ENCODE assay signal across 8 cellular contexts in the genomic region with DNA sequence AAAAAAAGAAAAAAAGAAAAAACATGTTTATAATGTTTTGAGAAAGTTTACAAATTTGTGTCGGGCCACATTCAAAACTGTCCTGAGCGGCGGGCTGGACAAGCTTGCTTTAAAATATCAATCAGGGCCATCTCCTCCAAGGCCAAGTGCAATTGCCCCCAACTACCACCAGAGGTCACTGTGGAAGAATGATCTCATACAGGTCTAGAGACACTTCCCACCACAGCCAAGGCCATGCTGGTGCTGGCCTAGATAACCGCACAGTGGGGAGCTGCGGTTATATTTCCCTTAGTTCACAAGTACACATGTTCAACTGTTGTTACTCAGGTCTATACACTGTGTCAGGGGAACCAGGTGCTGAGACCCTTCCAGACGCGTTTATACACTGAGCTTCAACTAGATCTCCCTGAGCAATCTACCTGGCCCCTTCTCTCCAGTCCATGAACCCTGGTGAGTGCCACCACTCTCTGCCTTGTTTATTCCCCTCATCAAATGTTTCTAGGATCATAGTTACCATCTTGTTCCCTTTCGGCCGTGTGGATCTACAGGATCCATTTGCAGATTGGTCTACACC.
A peak's percentile ranks its signal among the peaks of the same experiment; 100 is the strongest.
DNase-seq lines count a peak whose midpoint lies in the region; ATAC-seq and TF ChIP-seq lines count a peak whose summit lies in the region.

No MANE protein-coding gene starts in this region.

- intact Hi-C loops in esophagus squamous epithelium (cut with DNase I) (no loop called here), tibial artery (cut with DNase I; ENCODE audit: low total_unique reads) (no loop called here)

- H3K79me2 ChIP-seq in neural cell (replicated peaks; ENCODE audit: insufficient read depth, low read length) = no peaks in the 10 kb centered on the region

- TF ChIP-seq POLR2A in esophagus squamous epithelium (IDR thresholded peaks at IDR 0.05) = no peak

- no peak for TF ChIP-seq EP300 in neural cell (conservative IDR thresholded peaks at IDR 0.05; ENCODE audit: poor library complexity, severe bottlenecking)

- peaks cover 4% of the 10 kb centered on the region for H3K4me1 Mint-ChIP-seq in activated CD8-positive, alpha-beta memory T cell treated with anti-CD3 and anti-CD28 coated beads, Interleukin-2, amount 10 ng/mL, durations not matched to agents 7 days and 5 days

- H3K27ac ChIP-seq in AG04450 (ENCODE audit: low read depth, low read length) (no peak overlapping the region), esophagus squamous epithelium (no peak overlapping the region), neural cell (ENCODE audit: low read length) (no peak overlapping the region), tibial artery (no peak overlapping the region)

- H4K20me1 ChIP-seq in neural cell (ENCODE audit: insufficient read depth) = no peaks in the 10 kb centered on the region

- H3F3A ChIP-seq in neural cell (ENCODE audit: insufficient read depth, low read length, poor library complexity, severe bottlenecking) = no peaks in the 10 kb centered on the region

- no peaks in the 10 kb centered on the region for H3K9me2 ChIP-seq in neural cell (ENCODE audit: insufficient read depth, low read length)

- POLR2A ChIA-PET in AG04450 (lab: Yijun Ruan, JAX) = no interaction called here

- no peak overlapping the region for H2AFZ ChIP-seq in neural cell (ENCODE audit: low read depth, low read length)

- no peak overlapping the region for H3K4me3 Mint-ChIP-seq in activated CD8-positive, alpha-beta memory T cell treated with anti-CD3 and anti-CD28 coated beads, Interleukin-2, amount 10 ng/mL, durations not matched to agents 7 days and 5 days

- H3K36me3 Mint-ChIP-seq in activated CD8-positive, alpha-beta memory T cell treated with anti-CD3 and anti-CD28 coated beads, Interleukin-2, amount 10 ng/mL, durations not matched to agents 7 days and 5 days = no peaks in the 10 kb centered on the region

- peak; percentile 68 for ATAC-seq in activated CD8-positive, alpha-beta memory T cell treated with anti-CD3 and anti-CD28 coated beads, Interleukin-2, amount 10 ng/mL, durations not matched to agents 7 days and 5 days
- ATAC-seq in HG02623 (IDR thresholded peaks at IDR 0.05; ENCODE audit: unreplicated experiment) = no peak

- no peak overlapping the region for H3K4me3 ChIP-seq in AG04450 (ENCODE audit: low read depth, low read length)
- H3K4me3 ChIP-seq in esophagus squamous epithelium = no peak overlapping the region
- H3K4me3 ChIP-seq in neural cell (ENCODE audit: low read length) = no peak overlapping the region
- H3K4me3 ChIP-seq in tibial artery = no peak overlapping the region

- in situ Hi-C loops in GM13977 (cut with MboI; ENCODE audit: low pct_unique_long_range_greater_than_20kb, low sequenced_read_pairs, unreplicated experiment) = no loop called here

- no peak overlapping the region for H3K4me2 ChIP-seq in neural cell (ENCODE audit: low read length)

- no peaks in the 10 kb centered on the region for H3K9me3 Mint-ChIP-seq in activated CD8-positive, alpha-beta memory T cell treated with anti-CD3 and anti-CD28 coated beads, Interleukin-2, amount 10 ng/mL, durations not matched to agents 7 days and 5 days (ENCODE audit: low read depth)

- 59 to 61% methylated on average over 9 of the region's 9 CpGs for WGBS in esophagus squamous epithelium, 2 donors

- no peaks in the 10 kb centered on the region for H3K27me3 ChIP-seq in AG04450 (ENCODE audit: control insufficient read depth, insufficient read depth, low read length)
- H3K27me3 ChIP-seq in esophagus squamous epithelium = peaks cover 0 to 61% (median 0%) of the 10 kb centered on the region in 4 donors
- H3K27me3 ChIP-seq in neural cell (ENCODE audit: insufficient read depth, low read depth, low read length) = no peaks in the 10 kb centered on the region
- no peaks in the 10 kb centered on the region for H3K27me3 ChIP-seq in tibial artery

- peaks cover 4% of the 10 kb centered on the region; the same call in 1 of the 2 replicates for H3K9me3 ChIP-seq in AG04450 (ENCODE audit: control insufficient read depth, insufficient read depth, low read length)
- no peaks in the 10 kb centered on the region for H3K9me3 ChIP-seq in esophagus squamous epithelium
- no peaks in the 10 kb centered on the region for H3K9me3 ChIP-seq in neural cell (ENCODE audit: low read length)
- H3K9me3 ChIP-seq in tibial artery = no peaks in the 10 kb centered on the region

- peak; percentile 81 for TF ChIP-seq CTCF in AG04450 (IDR thresholded peaks at IDR 0.05; ENCODE audit: low read depth, low read length)
- peak; percentile 88 for TF ChIP-seq CTCF in GM13977 (IDR thresholded peaks at IDR 0.05; ENCODE audit: extremely low read depth, insufficient read depth, missing control alignments)
- TF ChIP-seq CTCF in esophagus squamous epithelium (IDR thresholded peaks at IDR 0.05) = peak; percentile 47 to 89 (median 84)
- peak; percentile 62 for TF ChIP-seq CTCF in neural cell (IDR thresholded peaks at IDR 0.05; ENCODE audit: poor library complexity, severe bottlenecking)
- peak; percentile 56 to 76 for TF ChIP-seq CTCF in tibial artery (IDR thresholded peaks at IDR 0.05)

- no peaks in the 10 kb centered on the region for H3K36me3 ChIP-seq in esophagus squamous epithelium
- no peaks in the 10 kb centered on the region for H3K36me3 ChIP-seq in neural cell (ENCODE audit: insufficient read depth, low read length)
- no peaks in the 10 kb centered on the region for H3K36me3 ChIP-seq in tibial artery

- peaks cover 19% of the 10 kb centered on the region for H3K27me3 Mint-ChIP-seq in activated CD8-positive, alpha-beta memory T cell treated with anti-CD3 and anti-CD28 coated beads, Interleukin-2, amount 10 ng/mL, durations not matched to agents 7 days and 5 days

- no peak overlapping the region for H3K27ac Mint-ChIP-seq in activated CD8-positive, alpha-beta memory T cell treated with anti-CD3 and anti-CD28 coated beads, Interleukin-2, amount 10 ng/mL, durations not matched to agents 7 days and 5 days

- H3K4me1 ChIP-seq in esophagus squamous epithelium (no peaks in the 10 kb centered on the region), tibial artery (no peaks in the 10 kb centered on the region)

- CTCF ChIA-PET in AG04450 (lab: Charles Lee) = interaction anchor here (0.6 to 8.3 kb wide), 19 partner anchors 8 to 215 kb away, joined by 3 to 124 read pairs (median 5); a partner anchor contains a TSS
- CTCF ChIA-PET in activated CD8-positive, alpha-beta memory T cell treated with anti-CD3 and anti-CD28 coated beads, Interleukin-2, amount 10 ng/mL, durations not matched to agents 7 days and 5 days (lab: Charles Lee) = interaction anchor here (0.7 to 3.3 kb wide), 18 partner anchors 10 to 1150 kb away, joined by 3 to 49 read pairs (median 3); no protein-coding TSS in a partner anchor

- DNase-seq in AG04450 (ENCODE audit: low read depth, low spot score) = no peak
- DNase-seq in GM13977 (ENCODE audit: low spot score) = peak; percentile 63
- peak; percentile 14 for DNase-seq in NCI-H526 treated with DMSO at 0.1 percent for 48 hours (lab: John Stamatoyannopoulos, UW)
- DNase-seq in activated CD8-positive, alpha-beta memory T cell treated with anti-CD3 and anti-CD28 coated beads, Interleukin-2, amount 10 ng/mL, durations not matched to agents 7 days and 5 days = peak; percentile 80
- DNase-seq in esophagus squamous epithelium (lab: John Stamatoyannopoulos, UW) = no peak
- DNase-seq in tibial artery = peak in 1 of 2 donors; percentile 75

- TF ChIP-seq RAD21 in neural cell (conservative IDR thresholded peaks at IDR 0.05) = peak; percentile 34

- no peak overlapping the region for H3K9ac ChIP-seq in neural cell (ENCODE audit: low read length)

TF ChIP-seq in neural cell, 6 proteins besides CTCF, POLR2A, EP300 and RAD21:
- no peak for TF ChIP-seq TAF1 (IDR thresholded peaks at IDR 0.05; ENCODE audit: low read depth)
- peak; percentile 53 for TF ChIP-seq SMC3 (conservative IDR thresholded peaks at IDR 0.05; ENCODE audit: poor library complexity)
- TF ChIP-seq MXI1 (conservative IDR thresholded peaks at IDR 0.05; ENCODE audit: poor library complexity, severe bottlenecking) = no peak
- no peak for TF ChIP-seq POLR2AphosphoS5 (IDR thresholded peaks at IDR 0.05)

Comparison
In these comparisons a context has a peak if more than half of its experiments do, and no peak if none do; other contexts are left out.
1. DNase-seq: peak in GM13977 (single experiment), NCI-H526 treated with DMSO at 0.1 percent for 48 hours (single experiment) and activated CD8-positive, alpha-beta memory T cell treated with anti-CD3 and anti-CD28 coated beads, Interleukin-2, amount 10 ng/mL, durations not matched to agents 7 days and 5 days (single experiment); none in AG04450 (single experiment) and esophagus squamous epithelium (single experiment).
2. Peak in every context shown above with its lines, with median percentiles within 50 percentile points of each other: CTCF ChIP-seq.